ENCODE assay signal across 9 cellular contexts in the genomic region with DNA sequence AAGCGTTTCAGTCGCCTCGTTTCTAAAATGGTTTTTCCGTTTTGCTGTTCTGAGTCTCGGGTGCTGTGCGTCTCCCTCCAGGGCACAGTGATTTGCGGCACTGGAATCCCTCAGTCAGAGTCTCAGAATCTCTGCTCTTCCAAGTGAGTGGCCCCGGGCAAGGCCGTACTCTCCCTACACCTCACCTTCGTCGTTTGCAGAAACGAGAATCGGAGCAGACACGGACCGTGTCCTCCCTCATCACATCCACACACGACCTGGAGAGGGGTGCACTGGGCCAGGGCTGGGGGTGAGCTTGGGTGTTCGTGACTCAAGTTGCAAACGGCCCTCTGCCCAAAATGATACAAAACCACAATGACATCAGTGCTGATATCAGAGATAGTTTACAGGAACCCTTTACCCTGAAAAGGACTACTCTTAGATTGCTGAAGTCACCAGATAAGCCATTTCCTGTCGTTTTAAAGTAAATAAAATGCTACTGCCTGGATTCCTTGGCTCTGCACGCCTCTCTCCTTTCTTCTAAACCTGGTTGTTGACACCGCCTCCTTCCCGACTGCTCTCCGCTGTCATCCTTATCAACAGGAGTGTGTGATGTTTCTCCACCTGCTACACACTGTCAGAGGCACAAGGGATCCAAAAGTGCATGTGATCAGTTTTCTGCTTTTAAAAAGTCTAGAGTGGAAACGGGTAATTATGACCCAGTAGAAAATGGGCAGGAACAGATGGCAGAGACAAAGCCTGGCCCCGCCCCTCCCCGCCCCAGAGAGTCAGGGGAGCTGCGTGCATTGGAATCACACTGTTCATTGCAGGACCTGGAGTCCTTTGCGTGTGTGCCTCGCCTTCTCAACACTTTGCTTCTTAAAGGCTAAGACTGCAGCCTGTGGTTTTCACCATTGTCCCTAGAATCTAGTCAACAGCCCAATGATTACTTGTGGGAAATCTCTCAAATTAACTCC. TPM values are rescaled to one million over a fixed set of nuclear protein-coding genes. Genes with fewer than 3 reads are reported as not detected.
A peak's percentile ranks its signal among the peaks of the same experiment; 100 is the strongest.
DNase-seq lines count a peak whose midpoint lies in the region; ATAC-seq and TF ChIP-seq lines count a peak whose summit lies in the region.
"Had no signal": no experiment of that assay in that cellular context is flagged by ENCODE, and none has a peak within 500 bp of the region (broad histone marks: within the 10 kb centered on the region; RNA-seq: fewer than 3 reads in every experiment).

No MANE protein-coding gene starts in this region.

- TF ChIP-seq CTCF in fibroblast of mammary gland (conservative IDR thresholded peaks at IDR 0.05; ENCODE audit: control insufficient read depth, insufficient read depth, low read depth, low read length) = no peak
- TF ChIP-seq CTCF in ovary (IDR thresholded peaks at IDR 0.05) = no peak

- H3K4me3 ChIP-seq in SK-N-MC (peak overlapping the region; percentile 85), fibroblast of mammary gland (ENCODE audit: control insufficient read depth, low read depth, low read length) (peak overlapping the region; percentile 52), ovary (peak overlapping the region; percentile 34)

- H3K9me3 ChIP-seq in SK-N-MC (ENCODE audit: low read depth, low read length) = peaks cover 16% of the 10 kb centered on the region; the same call in 1 of the 2 replicates
- H3K9me3 ChIP-seq in ovary = no peaks in the 10 kb centered on the region

- no peaks in the 10 kb centered on the region for H3K27me3 ChIP-seq in ovary

- H3K27ac ChIP-seq in SK-N-MC = peak overlapping the region; percentile 99
- no peak overlapping the region for H3K27ac ChIP-seq in ovary

- intact Hi-C loops in ovary (cut with DNase I) = no loop called here

- ATAC-seq in GM18861 (IDR thresholded peaks at IDR 0.05; ENCODE audit: unreplicated experiment) (no peak), GM18870 (IDR thresholded peaks at IDR 0.05; ENCODE audit: unreplicated experiment) (no peak), HG03460 (IDR thresholded peaks at IDR 0.05; ENCODE audit: unreplicated experiment) (no peak)

- no peak for TF ChIP-seq POLR2A in ovary (IDR thresholded peaks at IDR 0.05)

- 18 to 63% (median 37%) methylated on average over 29 of the region's 29 CpGs for WGBS in ovary, 3 donors

- TF ChIP-seq EP300 in ovary (IDR thresholded peaks at IDR 0.05) = no peak

- H3K4me1 ChIP-seq in ovary (ENCODE audit: insufficient read depth) = no peaks in the 10 kb centered on the region

- H3K9ac ChIP-seq in SK-N-MC (ENCODE audit: insufficient read length) = peak overlapping the region; percentile 80

- H3K36me3 ChIP-seq in SK-N-MC (ENCODE audit: insufficient read depth, low read length) (no peaks in the 10 kb centered on the region), ovary (no peaks in the 10 kb centered on the region)

- DNase-seq in NCI-H82 (lab: John Stamatoyannopoulos, UW) = peak; percentile 35
- no peak for DNase-seq in NCI-H82 treated with DMSO at 0.1 percent for 48 hours (lab: John Stamatoyannopoulos, UW; ENCODE audit: unreplicated experiment)
- peak; percentile 62 for DNase-seq in SK-N-MC (ENCODE audit: low read depth, low spot score)
- peak; percentile 25 for DNase-seq in fibroblast of mammary gland (ENCODE audit: low read depth)
- DNase-seq in ovary = peak in 1 of 5 donors; percentile 22
- DNase-seq: DND-41 had no signal

RNA-seq across cellular contexts. Expression of gene KIF25, which starts 38.5 kb away (rescaled TPM):
- total RNA-seq in ovary = 1 to 10 TPM in 1 of 7 donors, under 1 TPM in 3, not detected in 3; 0.32 to 1.2 (median 0.55) TPM
- polyA plus RNA-seq in ovary = under 1 TPM in 1 of 2 donors, not detected in 1; 0.96 TPM

RNA-seq across cellular contexts. Expression of gene FRMD1, which starts 43.1 kb away (rescaled TPM):
- under 1 TPM in 5 of 7 donors, not detected in 2; 0.20 to 0.48 (median 0.31) TPM for total RNA-seq in ovary
- under 1 TPM; 0.10 to 0.36 TPM for polyA plus RNA-seq in ovary

Comparison
In these comparisons a context has a peak if more than half of its experiments do, and no peak if none do; other contexts are left out.
1. H3K4me3 ChIP-seq: peak in every context shown above with its lines; median percentile 85 in SK-N-MC; 52 in fibroblast of mammary gland; 34 in ovary.